ENCODE assay signal across 27 cellular contexts in the genomic region with DNA sequence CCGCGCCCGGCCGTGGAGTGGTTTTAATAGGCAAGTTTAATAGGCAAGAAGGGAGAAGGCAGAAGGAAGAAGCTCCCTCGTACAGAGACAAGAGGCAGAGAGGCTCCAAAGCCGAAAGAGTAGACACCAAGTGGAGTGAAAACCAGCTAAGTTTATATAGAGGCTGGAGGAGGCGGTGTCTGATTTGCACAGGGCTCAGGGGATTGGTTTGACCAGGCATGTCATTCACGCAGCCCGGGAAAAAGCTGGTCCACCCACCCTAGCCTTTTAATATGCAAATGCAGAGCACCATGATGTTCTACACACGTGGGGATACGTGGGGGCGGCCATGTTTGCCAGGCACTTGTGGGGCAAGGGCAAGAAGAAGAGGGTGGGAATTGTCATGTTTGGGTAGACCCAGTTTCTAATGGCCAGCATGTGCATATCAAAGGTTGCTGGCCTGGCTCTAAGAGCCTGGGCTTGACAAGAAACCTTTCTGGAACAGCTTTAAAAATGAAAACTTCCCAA.
"Had no signal": no experiment of that assay in that cellular context is flagged by ENCODE, and none has a peak within 500 bp of the region (broad histone marks: within the 10 kb centered on the region; RNA-seq: fewer than 3 reads in every experiment).

No MANE protein-coding gene starts in this region.

- H2AFZ ChIP-seq: hepatocyte had no signal

- H3K27ac Mint-ChIP-seq: immature natural killer cell; naive thymus-derived CD4-positive, alpha-beta T cell had no signal

- H3K4me3 Mint-ChIP-seq: immature natural killer cell; naive thymus-derived CD4-positive, alpha-beta T cell had no signal

- H3K27ac ChIP-seq: coronary artery, dorsolateral prefrontal cortex, epithelial cell of prostate, esophagus muscularis mucosa, foreskin keratinocyte, gastroesophageal sphincter, heart left ventricle, hepatocyte, left lung, lower lobe of right lung had no signal

- H3K27me3 ChIP-seq: dorsolateral prefrontal cortex, esophagus muscularis mucosa, foreskin keratinocyte, gastroesophageal sphincter, heart left ventricle, hepatocyte, left lung had no signal

- H3K36me3 ChIP-seq: esophagus muscularis mucosa, gastroesophageal sphincter, heart left ventricle, left lung, lower lobe of right lung had no signal

- ATAC-seq: foreskin keratinocyte; gastroesophageal sphincter; heart left ventricle; left colon; left lung; left ventricle myocardium superior; lower lobe of right lung; naive thymus-derived CD4-positive, alpha-beta T cell had no signal

- FAIRE-seq: colon, endometrium, frontal cortex, kidney had no signal

- H3K4me2 ChIP-seq: hepatocyte had no signal

- H3K4me1 Mint-ChIP-seq: immature natural killer cell; naive thymus-derived CD4-positive, alpha-beta T cell had no signal

- H3K79me2 ChIP-seq: hepatocyte had no signal

- H3K4me1 ChIP-seq: esophagus muscularis mucosa, foreskin keratinocyte, gastroesophageal sphincter, heart left ventricle, left lung, lower lobe of right lung had no signal

- H3K4me3 ChIP-seq: coronary artery, dorsolateral prefrontal cortex, esophagus muscularis mucosa, gastroesophageal sphincter, heart left ventricle, hepatocyte, left lung, lower lobe of right lung had no signal

- DNase-seq: dermis blood vessel endothelial cell; dorsolateral prefrontal cortex; effector CD4-positive, alpha-beta T cell; effector memory CD4-positive, alpha-beta T cell; erythroblast; foreskin keratinocyte; heart left ventricle; hypothalamus; immature natural killer cell; islet precursor cell; kidney; kidney glomerular epithelial cell; left colon; left lung; left ventricle myocardium superior; lower lobe of right lung; mesenchymal stem cell; midbrain; naive thymus-derived CD4-positive, alpha-beta T cell had no signal
